14 cellular contexts compared by ENCODE assay signal in genomic region chr11:29321293-29322132, GRCh38.
DNase-seq lines count a peak whose midpoint lies in the region; ATAC-seq and TF ChIP-seq lines count a peak whose summit lies in the region.
"Had no signal": no experiment of that assay in that cellular context is flagged by ENCODE, and none has a peak within 500 bp of the region (broad histone marks: within the 10 kb centered on the region; RNA-seq: fewer than 3 reads in every experiment).

No MANE protein-coding gene starts in this region.

- peak; percentile 45 to 49 for TF ChIP-seq RAD21 in liver (IDR thresholded peaks at IDR 0.05)

- in situ Hi-C loops in Caki2 (cut with HindIII; ENCODE audit: low pct_unique_long_range_greater_than_20kb, low sequenced_read_pairs), result no loop called here

- WGBS in liver, result 42% methylated on average over 4 of the region's 4 CpGs
- WGBS in esophagus muscularis mucosa, result 88% methylated on average over 4 of the region's 4 CpGs

- no peak for TF ChIP-seq CTCF in cardiac fibroblast (IDR thresholded peaks at IDR 0.05; ENCODE audit: low read depth, low read length)
- TF ChIP-seq CTCF in liver (IDR thresholded peaks at IDR 0.05; ENCODE audit: low read depth, low read length, missing input control), result no peak
- no peak for TF ChIP-seq CTCF in ascending aorta (IDR thresholded peaks at IDR 0.05)
- TF ChIP-seq CTCF in esophagus muscularis mucosa (IDR thresholded peaks at IDR 0.05), result no peak

- H3K9ac ChIP-seq in liver (ENCODE audit: low read depth in 1 of 2, low read length in 2 of 2), result no peak overlapping the region

- H3K27ac ChIP-seq in liver (ENCODE audit: low read depth in 1 of 2, low read length in 2 of 2) (peak overlapping the region; percentile 39 to 68), ascending aorta (no peak overlapping the region), esophagus muscularis mucosa (replicated peaks in 1 of 4) (no peak overlapping the region)
- H3K27ac ChIP-seq: adrenal gland had no signal

- intact Hi-C loops in ascending aorta (cut with DNase I), result no loop called here
- intact Hi-C loops in esophagus muscularis mucosa (cut with DNase I), result no loop called here
- intact Hi-C loops in cardiac septum (cut with DNase I), result no loop called here

- no peaks in the 10 kb centered on the region for H3K27me3 ChIP-seq in liver (ENCODE audit: control insufficient read depth in 4 of 4, insufficient read depth in 4 of 4, low read length in 3 of 4)
- no peaks in the 10 kb centered on the region for H3K27me3 ChIP-seq in ascending aorta
- H3K27me3 ChIP-seq in esophagus muscularis mucosa, result no peaks in the 10 kb centered on the region
- H3K27me3 ChIP-seq: adrenal gland had no signal

- DNase-seq in Caki2 (ENCODE audit: low read depth) (peak; percentile 30), LoVo (ENCODE audit: low spot score) (peak; percentile 31), cardiac fibroblast (ENCODE audit: low read depth in 2 of 2) (peak; percentile 36 to 68), ascending aorta (ENCODE audit: low spot score in 2 of 2) (no peak), esophagus muscularis mucosa (ENCODE audit: extremely low spot score) (no peak), cardiac septum (ENCODE audit: low spot score) (no peak)
- DNase-seq: activated CD4-positive, alpha-beta T cell treated with anti-CD3 and anti-CD28 coated beads, Interleukin-2, amount 50 U/mL, for 1 hour; adrenal gland; AML-193; midbrain; MV-4-11; stimulated activated naive CD8-positive, alpha-beta T cell treated with anti-CD3 and anti-CD28 coated beads, Interleukin-15, Interleukin-2, amounts not matched to agents 100 U/mL and 50 U/mL, for 24 hours had no signal

- no peak for ATAC-seq in HG03135 (IDR thresholded peaks at IDR 0.05; ENCODE audit: unreplicated experiment)
- ATAC-seq: stimulated activated naive CD8-positive, alpha-beta T cell treated with anti-CD3 and anti-CD28 coated beads, Interleukin-15, Interleukin-2, amounts not matched to agents 100 U/mL and 50 U/mL, for 24 hours had no signal

- no peaks in the 10 kb centered on the region for H3K36me3 ChIP-seq in liver (ENCODE audit: control insufficient read depth in 4 of 4, insufficient read depth in 3 of 4, low read depth in 1 of 4, low read length in 3 of 4)
- no peaks in the 10 kb centered on the region for H3K36me3 ChIP-seq in ascending aorta
- H3K36me3 ChIP-seq in esophagus muscularis mucosa, result no peaks in the 10 kb centered on the region
- H3K36me3 ChIP-seq: adrenal gland had no signal

- TF ChIP-seq POLR2A in esophagus muscularis mucosa (IDR thresholded peaks at IDR 0.05; ENCODE audit: low read depth), result no peak

- no peak for TF ChIP-seq EP300 in esophagus muscularis mucosa (IDR thresholded peaks at IDR 0.05)

- H3K9me3 ChIP-seq in liver (ENCODE audit: control insufficient read depth in 4 of 4, low read length in 3 of 4) (no peaks in the 10 kb centered on the region), ascending aorta (no peaks in the 10 kb centered on the region), esophagus muscularis mucosa (no peaks in the 10 kb centered on the region)
- H3K9me3 ChIP-seq: adrenal gland had no signal

- H3K4me1 ChIP-seq in liver (ENCODE audit: control insufficient read depth in 4 of 4, insufficient read depth in 4 of 4, low read length in 3 of 4) (peaks cover 1 to 21% (median 16%) of the 10 kb centered on the region in 4 donors), ascending aorta (no peaks in the 10 kb centered on the region), esophagus muscularis mucosa (no peaks in the 10 kb centered on the region)
- H3K4me1 ChIP-seq: adrenal gland had no signal

- no peak overlapping the region for H3K4me3 ChIP-seq in cardiac fibroblast (replicated peaks in 1 of 2; ENCODE audit: low read depth in 2 of 2, low read length in 2 of 2)
- H3K4me3 ChIP-seq in liver (ENCODE audit: low read depth in 1 of 3, low read length in 3 of 3), result no peak overlapping the region
- H3K4me3 ChIP-seq in ascending aorta, result no peak overlapping the region
- no peak overlapping the region for H3K4me3 ChIP-seq in esophagus muscularis mucosa
- H3K4me3 ChIP-seq: adrenal gland had no signal

TF ChIP-seq in liver, 16 proteins besides CTCF, POLR2A, EP300 and RAD21:
- peak; percentile 71 for TF ChIP-seq MAX (IDR thresholded peaks at IDR 0.05)
- TF ChIP-seq TAF1 (conservative IDR thresholded peaks at IDR 0.05), result no peak
- TF ChIP-seq ZBTB33 (IDR thresholded peaks at IDR 0.05), result peak; percentile 72
- peak; percentile 69 for TF ChIP-seq FOXA1 (IDR thresholded peaks at IDR 0.05)
- peak; percentile 23 for TF ChIP-seq NR2F2 (IDR thresholded peaks at IDR 0.05)
- peak; percentile 90 for TF ChIP-seq YY1 (IDR thresholded peaks at IDR 0.05)
- peak; percentile 89 for TF ChIP-seq RXRA (IDR thresholded peaks at IDR 0.05)
- peak; percentile 54 for TF ChIP-seq REST (IDR thresholded peaks at IDR 0.05)
- TF ChIP-seq FOXA2 (IDR thresholded peaks at IDR 0.05), result peak; percentile 85
- TF ChIP-seq EGR1 (IDR thresholded peaks at IDR 0.05; ENCODE audit: low read depth in 2 of 2), result peak; percentile 48 to 59
- TF ChIP-seq SP1 (IDR thresholded peaks at IDR 0.05), result peak; percentile 90
- peak; percentile 89 to 90 for TF ChIP-seq HNF4A (conservative IDR thresholded peaks at IDR 0.05)
- TF ChIP-seq ATF3 (IDR thresholded peaks at IDR 0.05), result peak; percentile 54
- TF ChIP-seq GABPA (IDR thresholded peaks at IDR 0.05 in 1 of 2, conservative IDR thresholded peaks at IDR 0.05 in 1 of 2), result no peak
- peak; percentile 59 to 79 for TF ChIP-seq JUND (IDR thresholded peaks at IDR 0.05)
- TF ChIP-seq HNF4G (IDR thresholded peaks at IDR 0.05), result peak; percentile 65

Comparison
In these comparisons a context has a peak if more than half of its experiments do, and no peak if none do; other contexts are left out.
1. DNase-seq: peak in Caki2 (single experiment), LoVo (single experiment) and cardiac fibroblast (2 of 2); none in ascending aorta (0 of 2), esophagus muscularis mucosa (single experiment) and cardiac septum (single experiment).
2. H3K27ac ChIP-seq: peak in liver (2 of 2); none in ascending aorta (0 of 2) and esophagus muscularis mucosa (0 of 4).